In the genomic region with DNA sequence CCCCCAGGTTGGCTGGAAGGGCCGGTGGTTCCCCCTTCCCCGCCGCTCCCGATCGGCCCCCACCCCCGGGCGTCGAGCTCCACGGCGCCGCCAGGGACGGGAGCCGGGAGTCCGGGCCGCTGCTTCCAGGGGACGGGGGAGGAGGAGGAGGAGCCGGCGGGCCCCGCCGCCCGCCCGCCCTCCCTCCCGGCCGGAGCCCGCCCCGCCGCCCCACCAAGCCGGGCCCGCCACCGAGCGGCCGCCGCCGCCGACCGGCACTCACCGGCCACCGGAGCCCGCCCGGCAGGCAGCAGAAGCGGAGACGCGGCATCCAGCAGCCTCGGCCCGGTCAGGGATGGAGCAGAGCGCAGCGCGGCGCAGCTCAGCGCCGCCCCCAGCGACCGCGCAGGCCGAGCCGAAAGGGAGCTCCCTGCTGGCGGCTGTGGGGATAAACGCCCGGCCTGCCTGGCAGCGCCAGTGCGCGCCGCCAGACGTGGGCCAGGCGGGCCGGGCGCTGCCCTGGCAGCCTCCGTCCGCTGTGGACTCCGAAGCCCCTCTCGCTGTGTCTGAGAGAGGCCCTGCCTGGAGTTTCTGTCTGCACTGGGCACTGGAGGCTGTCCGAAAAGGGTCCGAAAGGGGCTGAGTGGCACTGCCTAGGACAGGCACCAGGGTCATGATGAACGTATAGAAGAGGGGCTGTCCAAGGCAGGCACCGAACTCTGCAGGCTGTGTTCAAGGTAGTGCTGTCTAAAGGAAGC, we compare ENCODE assay signal across 8 cellular contexts. TPM values are rescaled to one million over a fixed set of nuclear protein-coding genes. Genes with fewer than 3 reads are reported as not detected.
A peak's percentile ranks its signal among the peaks of the same experiment; 100 is the strongest.
DNase-seq lines count a peak whose midpoint lies in the region; ATAC-seq lines count a peak whose summit lies in the region.

Gene MYO18A, minus strand, starts transcription at position 348 of the 737 bp plus-strand sequence. CDS start 13,458 bp downstream, outside the sequence.

- peak; percentile 67 for DNase-seq in NK-92 treated with Interleukin-12 subunit alpha and Interleukin-12 subunit beta, amount 100 ng/mL, for 24 hours (lab: John Stamatoyannopoulos, UW)
- no peak for DNase-seq in NK-92 (lab: John Stamatoyannopoulos, UW; ENCODE audit: unreplicated experiment)
- DNase-seq in NCI-H2227 (lab: John Stamatoyannopoulos, UW; ENCODE audit: unreplicated experiment): peak; percentile 85
- peak; percentile 67 to 70 for DNase-seq in activated CD4-positive, alpha-beta T cell treated with anti-CD3 and anti-CD28 coated beads for 24 hours (ENCODE audit: low read depth in 2 of 2)
- DNase-seq in cerebellum (ENCODE audit: low spot score): peak; percentile 91
- peak; percentile 67 for DNase-seq in kidney glomerular epithelial cell (lab: John Stamatoyannopoulos, UW)
- DNase-seq in stimulated activated CD4-positive, alpha-beta T cell treated with anti-CD3 and anti-CD28 coated beads, Interleukin-1b, Interleukin-23, amount 100 ng/mL, for 1 hour (ENCODE audit: low read depth in 2 of 2): peak; percentile 41 to 61

- peak; percentile 75 for ATAC-seq in HG03066 (IDR thresholded peaks at IDR 0.05; ENCODE audit: low read depth, unreplicated experiment)

RNA-seq across cellular contexts. Expression of gene MYO18A, which starts in this region (rescaled TPM):
- total RNA-seq in cerebellum: 33.6 TPM
